Comparison of ENCODE assay signal across 1 cellular context in genomic region chr1:209707308-209707707, GRCh38.
TF ChIP-seq lines count a peak whose summit lies in the region.

No MANE protein-coding gene starts in this region.

TF ChIP-seq in IMR-90, 13 proteins besides CTCF, POLR2A, EP300 and RAD21:
- TF ChIP-seq RFX5 (IDR thresholded peaks at IDR 0.05; ENCODE audit: low read depth, low read length) = no peak
- no peak for TF ChIP-seq FOS (IDR thresholded peaks at IDR 0.05; ENCODE audit: low read depth, low read length)
- TF ChIP-seq RCOR1 (IDR thresholded peaks at IDR 0.05; ENCODE audit: insufficient replicate concordance, low read length) = no peak
- TF ChIP-seq MAZ (IDR thresholded peaks at IDR 0.05; ENCODE audit: borderline replicate concordance, low read depth, low read length) = no peak
- no peak for TF ChIP-seq BHLHE40 (IDR thresholded peaks at IDR 0.05; ENCODE audit: low read depth, low read length)
- TF ChIP-seq SMC3 (IDR thresholded peaks at IDR 0.05; ENCODE audit: low read depth, low read length) = no peak
- TF ChIP-seq ELK1 (IDR thresholded peaks at IDR 0.05; ENCODE audit: borderline replicate concordance, low read depth, low read length) = no peak
- no peak for TF ChIP-seq MXI1 (IDR thresholded peaks at IDR 0.05; ENCODE audit: borderline replicate concordance, low read depth, low read length)
- no peak for TF ChIP-seq CHD1 (IDR thresholded peaks at IDR 0.05; ENCODE audit: low read depth, low read length)
- TF ChIP-seq MAFK (IDR thresholded peaks at IDR 0.05; ENCODE audit: low read depth, low read length) = no peak
- no peak for TF ChIP-seq CEBPB (IDR thresholded peaks at IDR 0.05; ENCODE audit: low read depth, low read length)
- TF ChIP-seq USF2 (IDR thresholded peaks at IDR 0.05; ENCODE audit: low read depth, low read length) = no peak
- no peak for TF ChIP-seq NFE2L2 (IDR thresholded peaks at IDR 0.05; ENCODE audit: low read depth, low read length)
